8 cellular contexts compared by ENCODE assay signal in the genomic region with DNA sequence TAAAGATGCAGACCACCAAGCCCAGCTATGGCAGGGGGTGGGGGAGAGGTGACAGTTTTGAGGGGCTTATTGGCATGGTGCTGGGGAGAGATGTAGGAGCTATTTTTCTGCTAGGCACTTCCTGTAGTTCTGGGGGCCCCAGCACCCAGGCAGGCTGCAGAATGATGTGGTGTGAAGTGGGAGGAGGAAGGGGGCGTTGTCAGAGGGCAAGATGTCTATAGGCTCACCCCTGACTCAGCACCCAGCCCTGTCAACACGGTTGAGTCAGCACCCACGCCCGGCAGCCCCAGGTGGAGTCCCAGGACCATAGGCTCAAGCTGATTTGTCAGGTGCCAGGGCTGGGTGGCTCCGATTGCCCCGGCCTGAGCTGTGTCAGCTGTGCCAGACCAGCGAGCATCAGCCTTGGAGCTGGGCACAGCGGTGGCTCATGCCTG. TPM values are rescaled to one million over a fixed set of nuclear protein-coding genes. Genes with fewer than 3 reads are reported as not detected.
DNase-seq lines count a peak whose midpoint lies in the region; ATAC-seq and TF ChIP-seq lines count a peak whose summit lies in the region.

No MANE protein-coding gene starts in this region.

- H3K4ac ChIP-seq in mesenchymal stem cell (ENCODE audit: low read depth in 1 of 2, low read length in 2 of 2): peak overlapping the region in 1 of 2 experiments; percentile 7

- H3K14ac ChIP-seq in mesenchymal stem cell (ENCODE audit: low read length in 2 of 2): no peak overlapping the region

- H3K4me1 Mint-ChIP-seq in Calu3 (ENCODE audit: low read depth, unreplicated experiment): peaks cover 8% of the 10 kb centered on the region
- H3K4me1 Mint-ChIP-seq in MCF 10A (ENCODE audit: insufficient read depth, unreplicated experiment): no peaks in the 10 kb centered on the region

- no peak overlapping the region for H2BK15ac ChIP-seq in mesenchymal stem cell (ENCODE audit: low read depth, poor library complexity, severe bottlenecking)

- POLR2A ChIA-PET in MCF 10A (lab: Yijun Ruan, JAX): interaction anchor here (0.5 to 1.5 kb wide), 2 partner anchors 14 to 1910 kb away, joined by 5 read pairs; no protein-coding TSS in a partner anchor

- 42% methylated on average over 8 of the region's 8 CpGs for WGBS in mesenchymal stem cell

- no peak overlapping the region for H4K91ac ChIP-seq in mesenchymal stem cell (ENCODE audit: low read length)

- H3K4me3 ChIP-seq in mesenchymal stem cell (ENCODE audit: insufficient read depth in 1 of 2, low read depth in 1 of 2, low read length in 2 of 2): no peak overlapping the region

- ATAC-seq in HG03342 (IDR thresholded peaks at IDR 0.05; ENCODE audit: unreplicated experiment) (peak; percentile 48), HG03520 (IDR thresholded peaks at IDR 0.05; ENCODE audit: unreplicated experiment) (no peak)

- no peak overlapping the region for H4K8ac ChIP-seq in mesenchymal stem cell (ENCODE audit: low read length)

- H3K23ac ChIP-seq in mesenchymal stem cell (ENCODE audit: low read length in 2 of 2): no peak overlapping the region

- H3K4me1 ChIP-seq in mesenchymal stem cell (ENCODE audit: control insufficient read depth, insufficient read depth, low read depth, low read length): peaks cover 25% of the 10 kb centered on the region

- no peak overlapping the region for H2BK5ac ChIP-seq in mesenchymal stem cell (ENCODE audit: low read depth, low read length, poor library complexity, severe bottlenecking)

- H3K18ac ChIP-seq in mesenchymal stem cell (ENCODE audit: low read depth in 1 of 2, low read length in 2 of 2): no peak overlapping the region

- no peak overlapping the region for H3K4me2 ChIP-seq in mesenchymal stem cell (ENCODE audit: low read length, poor library complexity, severe bottlenecking)

- TF ChIP-seq CTCF in Calu3 (IDR thresholded peaks at IDR 0.05; ENCODE audit: unreplicated experiment) (no peak), MCF 10A (IDR thresholded peaks at IDR 0.05; ENCODE audit: unreplicated experiment) (no peak)

- no peak overlapping the region for H2AK5ac ChIP-seq in mesenchymal stem cell (ENCODE audit: low read length, severe bottlenecking)

- no TSS peak for BruUV-seq in Calu3 (replicated peaks; lab: Mats Ljungman, UMichigan)
- BruUV-seq in MCF 10A (replicated peaks; lab: Mats Ljungman, UMichigan): no TSS peak

- H2AFZ ChIP-seq in mesenchymal stem cell (ENCODE audit: low read depth, low read length): no peak overlapping the region

- no peak overlapping the region for H3K9ac ChIP-seq in mesenchymal stem cell (ENCODE audit: low read length)

- H3K9me3 Mint-ChIP-seq in Calu3 (ENCODE audit: low read depth, unreplicated experiment) (no peaks in the 10 kb centered on the region), MCF 10A (ENCODE audit: unreplicated experiment) (no peaks in the 10 kb centered on the region)

- H3K36me3 ChIP-seq in mesenchymal stem cell (ENCODE audit: control insufficient read depth in 1 of 2, insufficient read depth in 2 of 2, low read depth in 1 of 2, low read length in 2 of 2): peaks cover 5 to 14% of the 10 kb centered on the region in 2 experiments

- H3K36me3 Mint-ChIP-seq in Calu3 (ENCODE audit: insufficient read depth, unreplicated experiment) (peaks cover 16% of the 10 kb centered on the region), MCF 10A (ENCODE audit: insufficient read depth, unreplicated experiment) (no peaks in the 10 kb centered on the region)

- H3K79me1 ChIP-seq in mesenchymal stem cell (replicated peaks; ENCODE audit: low read length, poor library complexity, severe bottlenecking): peaks cover 3% of the 10 kb centered on the region

- H3K27me3 ChIP-seq in mesenchymal stem cell (ENCODE audit: control insufficient read depth in 1 of 2, insufficient read depth in 1 of 2, low read length in 2 of 2): no peaks in the 10 kb centered on the region

- CTCF ChIA-PET in Calu3 (lab: Charles Lee): interaction anchor here (0.6 to 0.9 kb wide), 6 partner anchors 9 to 1904 kb away, joined by 3 to 6 read pairs (median 4); no protein-coding TSS in a partner anchor
- CTCF ChIA-PET in MCF 10A (lab: Yijun Ruan, JAX): interaction anchor here (0.6 to 0.8 kb wide), 4 partner anchors 53 to 930 kb away, joined by 3 read pairs; no protein-coding TSS in a partner anchor

- H3K27me3 Mint-ChIP-seq in Calu3 (ENCODE audit: unreplicated experiment): no peaks in the 10 kb centered on the region
- H3K27me3 Mint-ChIP-seq in MCF 10A (ENCODE audit: insufficient read depth, unreplicated experiment): no peaks in the 10 kb centered on the region

- H3K27ac Mint-ChIP-seq in Calu3 (ENCODE audit: unreplicated experiment) (no peak overlapping the region), MCF 10A (ENCODE audit: low read depth, unreplicated experiment) (no peak overlapping the region)

- H2BK12ac ChIP-seq in mesenchymal stem cell (ENCODE audit: low read length in 2 of 2): peak overlapping the region in 1 of 2 experiments; percentile 65

- H3K27ac ChIP-seq in mesenchymal stem cell (ENCODE audit: low read length, poor library complexity, severe bottlenecking): no peak overlapping the region

- H3K9me3 ChIP-seq in mesenchymal stem cell (ENCODE audit: control insufficient read depth, low read length): no peaks in the 10 kb centered on the region

- peak; percentile 81 for DNase-seq in Calu3
- DNase-seq in activated CD4-positive, CD25-positive, alpha-beta regulatory T cell (lab: John Stamatoyannopoulos, UW): peak; percentile 82 to 94 (median 88)
- peak; percentile 95 for DNase-seq in MCF 10A (ENCODE audit: unreplicated experiment)
- peak; percentile 90 for DNase-seq in mesenchymal stem cell
- DNase-seq in stimulated activated naive CD4-positive, alpha-beta T cell (lab: John Stamatoyannopoulos, UW): peak; percentile 84 to 92 (median 90)
- no peak for DNase-seq in GOT3 (lab: John Stamatoyannopoulos, UW)

- intact Hi-C loops in Calu3 (cut with micrococcal nuclease; ENCODE audit: unreplicated experiment): no loop called here
- intact Hi-C loops in MCF 10A (cut with micrococcal nuclease): no loop called here

- H2BK120ac ChIP-seq in mesenchymal stem cell (ENCODE audit: low read depth, low read length): no peak overlapping the region

- no peak overlapping the region for H3K4me3 Mint-ChIP-seq in Calu3 (ENCODE audit: low read depth, unreplicated experiment)
- H3K4me3 Mint-ChIP-seq in MCF 10A (ENCODE audit: unreplicated experiment): no peak overlapping the region

RNA-seq across cellular contexts. Expression of a gene that starts 5.8 kb away (rescaled TPM):
- total RNA-seq in Calu3 (2022): 2.5 and 5.0 TPM in 2 replicates
- 3.3 and 3.8 TPM in 2 replicates for total RNA-seq in MCF 10A (2022)
- polyA plus RNA-seq in mesenchymal stem cell (2013, experiment 1 of 2): 39.9 TPM
- 38.0 TPM for polyA plus RNA-seq in mesenchymal stem cell (2013, experiment 2 of 2)
